In the genomic region with DNA sequence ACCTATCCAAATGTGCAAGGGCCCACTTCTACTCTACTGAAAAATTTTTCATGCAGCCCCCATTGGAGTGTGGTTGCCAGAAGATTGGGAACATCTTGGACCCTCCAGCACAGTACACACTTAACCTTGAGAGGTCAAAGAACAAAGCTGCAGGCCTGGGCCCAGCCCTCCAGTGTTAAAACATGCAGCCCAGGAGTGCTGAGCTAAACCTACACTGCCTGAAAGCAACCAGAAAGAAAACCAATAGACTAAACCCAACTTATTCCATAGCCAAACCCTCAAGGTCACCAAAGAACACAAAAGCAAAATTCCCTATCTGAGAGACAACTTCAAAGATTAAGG, we compare ENCODE assay signal across 21 cellular contexts. TPM values are rescaled to one million over a fixed set of nuclear protein-coding genes. Genes with fewer than 3 reads are reported as not detected.
DNase-seq lines count a peak whose midpoint lies in the region; ATAC-seq and TF ChIP-seq lines count a peak whose summit lies in the region.
"Had no signal": no experiment of that assay in that cellular context is flagged by ENCODE, and none has a peak within 500 bp of the region (broad histone marks: within the 10 kb centered on the region; RNA-seq: fewer than 3 reads in every experiment).

No MANE protein-coding gene starts in this region.

- no peak for TF ChIP-seq CTCF in cardiac muscle cell (IDR thresholded peaks at IDR 0.05; ENCODE audit: low read depth, low read length)

- H3K27me3 ChIP-seq in cardiac muscle cell (no peaks in the 10 kb centered on the region), right cardiac atrium (ENCODE audit: control insufficient read depth, insufficient read depth) (no peaks in the 10 kb centered on the region)
- no peaks in the 10 kb centered on the region for H3K27me3 ChIP-seq in effector memory CD4-positive, alpha-beta T cell (replicated peaks; ENCODE audit: control insufficient read depth, insufficient read depth, low read length, poor library complexity, severe bottlenecking)

- H3K9me3 ChIP-seq in cardiac muscle cell (ENCODE audit: low read depth) (no peaks in the 10 kb centered on the region), right cardiac atrium (ENCODE audit: control insufficient read depth, low read length) (no peaks in the 10 kb centered on the region)
- H3K9me3 ChIP-seq in effector memory CD4-positive, alpha-beta T cell (ENCODE audit: control insufficient read depth, low read length), result no peaks in the 10 kb centered on the region
- H3K9me3 ChIP-seq: HAP-1 had no signal

- ATAC-seq in left cardiac atrium, result peak; percentile 39 to 55
- peak; percentile 40 to 47 for ATAC-seq in right cardiac atrium
- ATAC-seq in GM18502 (IDR thresholded peaks at IDR 0.05; ENCODE audit: poor library complexity, unreplicated experiment), result no peak

- peaks cover 4% of the 10 kb centered on the region for H3K36me3 ChIP-seq in cardiac muscle cell
- H3K36me3 ChIP-seq in effector memory CD4-positive, alpha-beta T cell (ENCODE audit: control insufficient read depth, insufficient read depth, low read length), result no peaks in the 10 kb centered on the region
- H3K36me3 ChIP-seq: HAP-1 had no signal

- intact Hi-C loops in left cardiac atrium (cut with DNase I), result no loop called here
- intact Hi-C loops in right cardiac atrium (cut with DNase I), result no loop called here

- DNase-seq in UCSD-AML1 (lab: John Stamatoyannopoulos, UW; ENCODE audit: unreplicated experiment) (peak; percentile 2), cardiac muscle cell (ENCODE audit: low read depth in 1 of 2, low spot score in 1 of 2) (no peak), left cardiac atrium (no peak), right cardiac atrium (no peak), SHP77 (lab: John Stamatoyannopoulos, UW) (no peak)
- no peak for DNase-seq in effector memory CD4-positive, alpha-beta T cell
- DNase-seq: C1 segment of cervical spinal cord; Calu3; CD4-positive, alpha-beta memory T cell; COR-L47; DMS53; DMS79 treated with DMSO at 0.1 percent for 48 hours; GF-D8; GOT3 had no signal

- no peak overlapping the region for H3K4me3 ChIP-seq in cardiac muscle cell
- no peak overlapping the region for H3K4me3 ChIP-seq in right cardiac atrium (ENCODE audit: low read length)
- H3K4me3 ChIP-seq in effector memory CD4-positive, alpha-beta T cell (ENCODE audit: insufficient read depth, low read depth, low read length, poor library complexity, severe bottlenecking), result no peak overlapping the region
- H3K4me3 ChIP-seq: HAP-1 had no signal

- H3K4me1 ChIP-seq in cardiac muscle cell (ENCODE audit: low read depth) (peaks cover 30% of the 10 kb centered on the region), right cardiac atrium (ENCODE audit: control insufficient read depth, insufficient read depth, low read length) (no peaks in the 10 kb centered on the region)
- no peaks in the 10 kb centered on the region for H3K4me1 ChIP-seq in effector memory CD4-positive, alpha-beta T cell (ENCODE audit: control insufficient read depth, insufficient read depth, low read length, poor library complexity, severe bottlenecking)
- H3K4me1 ChIP-seq: HAP-1 had no signal

- H3K27ac ChIP-seq in cardiac muscle cell (peak overlapping the region; percentile 70), right cardiac atrium (ENCODE audit: low read length) (peak overlapping the region; percentile 33)
- no peak overlapping the region for H3K27ac ChIP-seq in effector memory CD4-positive, alpha-beta T cell (ENCODE audit: insufficient read depth, low read length, poor library complexity, severe bottlenecking)

RNA-seq across cellular contexts. Expression of a gene that starts 47.9 kb away (rescaled TPM):
- 226 and 358 TPM in 2 replicates for total RNA-seq in cardiac muscle cell
- polyA plus RNA-seq in cardiac muscle cell, result 494 and 570 TPM in 2 replicates
- total RNA-seq in left cardiac atrium, result 100 to 1,000 TPM; 636 to 748 TPM
- total RNA-seq in right cardiac atrium, result 100 to 1,000 TPM; 773 to 857 (median 826) TPM
- 354 TPM for polyA plus RNA-seq in right cardiac atrium
- total RNA-seq: A172; A673; Calu3; CD4-positive, alpha-beta memory T cell; Daoy; G401 had no signal
- polyA plus RNA-seq: BJ; CD4-positive, alpha-beta memory T cell had no signal
